In genomic region chr12:27207626-27208413, GRCh38 we compare ENCODE assay signal across 10 cellular contexts. TPM values are rescaled to one million over a fixed set of nuclear protein-coding genes. Genes with fewer than 3 reads are reported as not detected.
A peak's percentile ranks its signal among the peaks of the same experiment; 100 is the strongest.
DNase-seq lines count a peak whose midpoint lies in the region; ATAC-seq, FAIRE-seq and TF ChIP-seq lines count a peak whose summit lies in the region.
"Had no signal": no experiment of that assay in that cellular context is flagged by ENCODE, and none has a peak within 500 bp of the region (broad histone marks: within the 10 kb centered on the region; RNA-seq: fewer than 3 reads in every experiment).

No MANE protein-coding gene starts in this region.

- FAIRE-seq in HepG2 (lab: Jason Lieb, UNC) = no peak

- no peaks in the 10 kb centered on the region for H3K9me3 ChIP-seq in HepG2 (ENCODE audit: low read length)

- H3K27me3 Mint-ChIP-seq in memory B cell = no peaks in the 10 kb centered on the region

- peak; percentile 78 for ATAC-seq in GM18517 (IDR thresholded peaks at IDR 0.05; ENCODE audit: unreplicated experiment)
- ATAC-seq in GM21526 (IDR thresholded peaks at IDR 0.05; ENCODE audit: low FRiP score, unreplicated experiment) = peak; percentile 77
- ATAC-seq in HG03469 (IDR thresholded peaks at IDR 0.05; ENCODE audit: unreplicated experiment) = peak; percentile 87
- peak; percentile 49 for ATAC-seq in memory B cell (ENCODE audit: low read depth)
- ATAC-seq in HepG2 = no peak
- ATAC-seq: lower lobe of right lung, Panc1 had no signal

- 52% methylated on average over 9 of the region's 9 CpGs for WGBS in HepG2 (ENCODE audit: low lambda C conversion rate)

- no peak for TF ChIP-seq RAD21 in HepG2 (CRISPR knock-in tag; IDR thresholded peaks at IDR 0.05)

- TF ChIP-seq EP300 in HepG2 (IDR thresholded peaks at IDR 0.05; ENCODE audit: low read depth in 2 of 2, low read length in 2 of 2) (no peak), HepG2 (CRISPR knock-in tag; IDR thresholded peaks at IDR 0.05; ENCODE audit: borderline replicate concordance) (no peak)

- TF ChIP-seq CTCF in HepG2 (CRISPR knock-in tag; IDR thresholded peaks at IDR 0.05) = no peak

- no peak overlapping the region for H3K27ac ChIP-seq in HepG2 (ENCODE audit: extremely low read length, insufficient read depth, low read length)
- H3K27ac ChIP-seq: lower lobe of right lung had no signal

- CTCF ChIA-PET in HepG2 (lab: Yijun Ruan, JAX; ENCODE audit: low intra/inter-chr PET ratio, low total read pairs) = no interaction called here

- peaks cover 3% of the 10 kb centered on the region for H3K9me3 Mint-ChIP-seq in memory B cell

- intact Hi-C loops in HepG2 (cut with micrococcal nuclease; ENCODE audit: unreplicated experiment) = no loop called here

- no TSS peak for BruUV-seq in HepG2 (replicated peaks; lab: Mats Ljungman, UMichigan)

- H3K4me1 Mint-ChIP-seq in memory B cell = peaks cover 9% of the 10 kb centered on the region

- H3K27ac Mint-ChIP-seq in memory B cell = no peak overlapping the region

- H3K79me2 ChIP-seq in HepG2 (ENCODE audit: insufficient read depth, low read length) = no peaks in the 10 kb centered on the region

- no peaks in the 10 kb centered on the region for H3K4me1 ChIP-seq in HepG2 (ENCODE audit: insufficient read depth, low read length)
- H3K4me1 ChIP-seq: lower lobe of right lung had no signal

- POLR2A ChIA-PET in HepG2 (lab: Yijun Ruan, JAX) = no interaction called here

- no peak overlapping the region for H3K4me2 ChIP-seq in HepG2 (ENCODE audit: low read depth, low read length)

- H3K27me3 ChIP-seq in HepG2 (ENCODE audit: control insufficient read depth in 1 of 2, insufficient read depth in 2 of 2, low read length in 2 of 2) = no peaks in the 10 kb centered on the region

- H3K36me3 ChIP-seq in HepG2 (replicated peaks in 1 of 2; ENCODE audit: control insufficient read depth in 1 of 2, insufficient read depth in 2 of 2, low read length in 2 of 2) = no peaks in the 10 kb centered on the region
- H3K36me3 ChIP-seq: lower lobe of right lung had no signal

- no peak overlapping the region for H3K4me3 Mint-ChIP-seq in memory B cell

- peaks cover 7% of the 10 kb centered on the region for H3K36me3 Mint-ChIP-seq in memory B cell

- no peak for DNase-seq in memory B cell (ENCODE audit: low spot score in 2 of 2)
- no peak for DNase-seq in effector CD8-positive, alpha-beta T cell (lab: John Stamatoyannopoulos, UW)
- no peak for DNase-seq in NCI-H82 treated with DMSO at 0.1 percent for 48 hours (lab: John Stamatoyannopoulos, UW; ENCODE audit: unreplicated experiment)
- no peak for DNase-seq in HepG2 (ENCODE audit: low spot score)
- DNase-seq in activated gamma-delta T cell treated with Interleukin-2 at 50 U/mL for 16 hours = no peak
- DNase-seq: lower lobe of right lung had no signal

- no peak overlapping the region for H3K9ac ChIP-seq in HepG2 (ENCODE audit: insufficient read depth, low read depth, low read length)

- no peak for TF ChIP-seq POLR2A in HepG2 (IDR thresholded peaks at IDR 0.05; ENCODE audit: insufficient read depth in 1 of 2, low read depth in 2 of 2, low read length in 2 of 2)

- no peak overlapping the region for H3K4me3 ChIP-seq in HepG2 (replicated peaks in 1 of 3; ENCODE audit: insufficient read depth in 1 of 3, low read depth in 2 of 3, low read length in 3 of 3)
- H3K4me3 ChIP-seq: lower lobe of right lung had no signal

- no peak overlapping the region for H2AFZ ChIP-seq in HepG2 (ENCODE audit: low read length)

- in situ Hi-C loops in HepG2 (cut with HindIII; ENCODE audit: extremely low pct_ligation_motif_present, low pct_unique_long_range_greater_than_20kb) = no loop called here

- H4K20me1 ChIP-seq in HepG2 (ENCODE audit: insufficient read depth, low read length) = no peaks in the 10 kb centered on the region

TF ChIP-seq in HepG2, 621 proteins besides CTCF, POLR2A, EP300 and RAD21:
- no peak for TF ChIP-seq YEATS2 (CRISPR knock-in tag; IDR thresholded peaks at IDR 0.05; ENCODE audit: borderline replicate concordance)
- no peak for TF ChIP-seq AGO1 (IDR thresholded peaks at IDR 0.05; ENCODE audit: low read depth, low read length, poor library complexity, severe bottlenecking)
- no peak for TF ChIP-seq ZNF12 (CRISPR knock-in tag; IDR thresholded peaks at IDR 0.05)
TF ChIP-seq in HepG2: peak in this region for 0.

RNA-seq across cellular contexts. Expression of gene STK38L, which starts 36.3 kb away (rescaled TPM):
- total RNA-seq in HepG2 (2016; rRNA removed; fragmentation: Illumina TruSeq; extraction: Trizol) = 26.4 and 50.0 TPM in 2 replicates
- 3.3 and 3.9 TPM in 2 replicates for total RNA-seq in HepG2 (2016; cell fraction: cytosol; rRNA removed; fragmentation: Illumina TruSeq; extraction: Trizol; ENCODE audit: low read depth)
- 28.4 and 50.0 TPM in 2 replicates for total RNA-seq in HepG2 (2016; cell fraction: insoluble cytoplasmic fraction; rRNA removed; fragmentation: Illumina TruSeq; extraction: Trizol)
- 9.2 and 9.5 TPM in 2 replicates for total RNA-seq in HepG2 (2016; cell fraction: membrane; rRNA removed; fragmentation: Illumina TruSeq; extraction: Trizol)
- total RNA-seq in HepG2 (2016; cell fraction: nucleus; rRNA removed; fragmentation: Illumina TruSeq; extraction: Trizol) = 16.6 and 22.0 TPM in 2 replicates
- 5.6 and 6.1 TPM in 2 replicates for polyA plus RNA-seq in HepG2 (2011; rRNA removed)
- polyA plus RNA-seq in HepG2 (2011; cell fraction: cytosol; rRNA removed) = 1.7 and 2.9 TPM in 2 replicates
- polyA plus RNA-seq in HepG2 (2011; cell fraction: nucleus; rRNA removed) = 4.0 and 6.4 TPM in 2 replicates
- 9.9 and 10.9 TPM in 2 replicates for polyA plus RNA-seq in HepG2 (2012)
- polyA plus RNA-seq in HepG2 (2016; cell fraction: cytosol; fragmentation: Illumina TruSeq; extraction: Trizol; ENCODE audit: low read depth) = 1.5 and 2.2 TPM in 2 replicates
- polyA plus RNA-seq in HepG2 (2016; cell fraction: insoluble cytoplasmic fraction; fragmentation: Illumina TruSeq; extraction: Trizol; ENCODE audit: low read depth) = 24.1 and 27.8 TPM in 2 replicates
- 4.4 and 5.5 TPM in 2 replicates for polyA plus RNA-seq in HepG2 (2016; cell fraction: membrane; fragmentation: Illumina TruSeq; extraction: Trizol; ENCODE audit: low read depth)
- polyA plus RNA-seq in HepG2 (2016; cell fraction: nucleus; fragmentation: Illumina TruSeq; extraction: Trizol; ENCODE audit: insufficient read depth, low read depth) = 16.5 and 18.5 TPM in 2 replicates
- 2.7 and 5.1 TPM in 2 replicates for polyA minus RNA-seq in HepG2 (2011; rRNA and poly(A)+ RNA removed; ENCODE audit: low replicate concordance)
- 6.2 and 11.1 TPM in 2 replicates for polyA minus RNA-seq in HepG2 (2011; cell fraction: cytosol; rRNA and poly(A)+ RNA removed)
- polyA minus RNA-seq in HepG2 (2011; cell fraction: nucleus; rRNA and poly(A)+ RNA removed) = 17.9 and 20.6 TPM in 2 replicates
